11 cellular contexts compared by ENCODE assay signal in genomic region chr11:119322360-119322739, GRCh38. TPM values are rescaled to one million over a fixed set of nuclear protein-coding genes. Genes with fewer than 3 reads are reported as not detected.
DNase-seq lines count a peak whose midpoint lies in the region; ATAC-seq, FAIRE-seq and TF ChIP-seq lines count a peak whose summit lies in the region.
"Had no signal": no experiment of that assay in that cellular context is flagged by ENCODE, and none has a peak within 500 bp of the region (broad histone marks: within the 10 kb centered on the region; RNA-seq: fewer than 3 reads in every experiment).

No MANE protein-coding gene starts in this region.

- H3K9me3 Mint-ChIP-seq in IgD-negative memory B cell, result no peaks in the 10 kb centered on the region
- H3K9me3 Mint-ChIP-seq in naive thymus-derived CD4-positive, alpha-beta T cell, result no peaks in the 10 kb centered on the region

- no peak for FAIRE-seq in K562 (lab: Jason Lieb, UNC)

- no peak for TF ChIP-seq CTCF in K562 (IDR thresholded peaks at IDR 0.05 in 2 of 3, conservative IDR thresholded peaks at IDR 0.05 in 1 of 3; ENCODE audit: insufficient read depth in 2 of 3, low read depth in 1 of 3, low read length in 3 of 3)
- TF ChIP-seq CTCF in WERI-Rb-1 (IDR thresholded peaks at IDR 0.05; ENCODE audit: low read depth, low read length), result no peak

- H3K4me3 Mint-ChIP-seq in IgD-negative memory B cell, result peak overlapping the region; percentile 14 to 92 (median 72)
- peak overlapping the region in 8 of 10 donors; percentile 1 to 89 (median 14) for H3K4me3 Mint-ChIP-seq in naive thymus-derived CD4-positive, alpha-beta T cell

- CTCF ChIA-PET in K562 (lab: Yijun Ruan, JAX; ENCODE audit: low intra/inter-chr PET ratio), result interaction anchor here (0.5 to 0.7 kb wide), 2 partner anchors 221 to 660 kb away, joined by 3 to 5 read pairs; partner anchors contain the start of gene DPAGT1
- CTCF ChIA-PET in naive thymus-derived CD4-positive, alpha-beta T cell (lab: Charles Lee), result interaction anchor here (0.6 to 4.3 kb wide), 14 partner anchors 8 to 255 kb away, joined by 3 to 42 read pairs (median 7); partner anchors contain the start of genes CBL and VPS11

- H3K36me3 ChIP-seq in K562 (ENCODE audit: control insufficient read depth, insufficient read depth, low read length) (no peaks in the 10 kb centered on the region), WERI-Rb-1 (no peaks in the 10 kb centered on the region)
- H3K36me3 ChIP-seq in naive thymus-derived CD4-positive, alpha-beta T cell (ENCODE audit: control insufficient read depth in 2 of 3, insufficient read depth in 3 of 3, low read length in 3 of 3), result no peaks in the 10 kb centered on the region
- H3K36me3 ChIP-seq: right lobe of liver had no signal

- peak overlapping the region; percentile 87 for H3K4me2 ChIP-seq in K562 (ENCODE audit: insufficient read depth, low read length)

- no peaks in the 10 kb centered on the region for H4K20me1 ChIP-seq in K562 (replicated peaks; ENCODE audit: control insufficient read depth, insufficient read depth, low read length)

- in situ Hi-C loops in K562 (cut with MboI), result no loop called here

- 0 out of 4 replicates have a peak overlapping the region, but pooled peaks of 1 of the 2 experiments have one; percentile 10 for H3K9ac ChIP-seq in K562 (ENCODE audit: insufficient read depth in 1 of 2, low read depth in 2 of 2, low read length in 2 of 2)

- POLR2A ChIA-PET in K562 (lab: Yijun Ruan, JAX), result interaction anchor here (0.7 to 2.6 kb wide), 5 partner anchors 15 to 228 kb away, joined by 3 to 14 read pairs (median 4); partner anchors contain the start of gene MFRP
- POLR2A ChIA-PET in naive thymus-derived CD4-positive, alpha-beta T cell (lab: Charles Lee), result interaction anchor here (0.5 to 2.2 kb wide), 5 partner anchors 17 to 231 kb away, joined by 3 to 19 read pairs (median 4); no protein-coding TSS in a partner anchor

- no peaks in the 10 kb centered on the region for H3K36me3 Mint-ChIP-seq in IgD-negative memory B cell
- H3K36me3 Mint-ChIP-seq in naive thymus-derived CD4-positive, alpha-beta T cell, result no peaks in the 10 kb centered on the region

- no peak for ATAC-seq in K562
- ATAC-seq in naive thymus-derived CD4-positive, alpha-beta T cell, result no peak
- ATAC-seq in GM21381 (IDR thresholded peaks at IDR 0.05; ENCODE audit: unreplicated experiment), result no peak
- no peak for ATAC-seq in GM18873 (IDR thresholded peaks at IDR 0.05; ENCODE audit: low FRiP score, unreplicated experiment)

- H3K79me2 ChIP-seq in K562 (ENCODE audit: control insufficient read depth, insufficient read depth, low read length), result peaks cover 9% of the 10 kb centered on the region; the same call in 2 of the 3 replicates

- no TSS peak for BruUV-seq in K562 (replicated peaks; lab: Mats Ljungman, UMichigan)

- no peak for TF ChIP-seq RAD21 in K562 (CRISPR knock-in tag; conservative IDR thresholded peaks at IDR 0.05 in 1 of 2, IDR thresholded peaks at IDR 0.05 in 1 of 2)

- peak; percentile 51 for DNase-seq in COLO829 (ENCODE audit: low spot score)
- DNase-seq in K562 (ENCODE audit: extremely low read depth in 1 of 4, low spot score in 3 of 4), result peak in 1 of 4 experiments; percentile 29
- no peak for DNase-seq in naive thymus-derived CD4-positive, alpha-beta T cell
- no peak for DNase-seq in WERI-Rb-1
- no peak for DNase-seq in nucleus accumbens (lab: John Stamatoyannopoulos, UW)
- DNase-seq: central memory CD4-positive, alpha-beta T cell had no signal

- no peaks in the 10 kb centered on the region for H3K9me1 ChIP-seq in K562 (ENCODE audit: control insufficient read depth, insufficient read depth, low read length)

- H3K27me3 Mint-ChIP-seq in IgD-negative memory B cell, result peaks cover 7% of the 10 kb centered on the region
- H3K27me3 Mint-ChIP-seq in naive thymus-derived CD4-positive, alpha-beta T cell, result peaks cover 5 to 27% (median 12%) of the 10 kb centered on the region in 5 donors

- WGBS in K562 (ENCODE audit: insufficient coverage, low coverage, missing lambda C conversion rate), result 68% methylated on average over 6 of the region's 6 CpGs

- H3K9me3 ChIP-seq in K562 (replicated peaks; ENCODE audit: control insufficient read depth, insufficient read depth, low read depth, low read length) (no peaks in the 10 kb centered on the region), WERI-Rb-1 (ENCODE audit: severe bottlenecking) (no peaks in the 10 kb centered on the region)
- H3K9me3 ChIP-seq in naive thymus-derived CD4-positive, alpha-beta T cell (ENCODE audit: control insufficient read depth in 2 of 3, low read length in 3 of 3), result no peaks in the 10 kb centered on the region
- H3K9me3 ChIP-seq: right lobe of liver had no signal

- no peak for TF ChIP-seq POLR2A in K562 (conservative IDR thresholded peaks at IDR 0.05)

- H3K4me1 Mint-ChIP-seq in IgD-negative memory B cell, result peaks cover 11 to 20% (median 15%) of the 10 kb centered on the region in 3 donors
- H3K4me1 Mint-ChIP-seq in naive thymus-derived CD4-positive, alpha-beta T cell, result peaks cover 11 to 34% (median 26%) of the 10 kb centered on the region in 7 donors

- H3K4me3 ChIP-seq in K562 (no peak overlapping the region), WERI-Rb-1 (ENCODE audit: low read depth, low read length) (no peak overlapping the region)
- no peak overlapping the region for H3K4me3 ChIP-seq in naive thymus-derived CD4-positive, alpha-beta T cell (ENCODE audit: low read length)
- H3K4me3 ChIP-seq: right lobe of liver had no signal

- H2AFZ ChIP-seq in K562 (ENCODE audit: low read depth, low read length), result peak overlapping the region; percentile 63

- intact Hi-C loops in K562 (cut with micrococcal nuclease), result loop anchor here (2.0 to 5.0 kb wide), 3 partner anchors 52 to 395 kb away; partner anchors contain the start of gene BCL9L
- intact Hi-C loops in naive thymus-derived CD4-positive, alpha-beta T cell (cut with micrococcal nuclease), result loop anchor here in 1 of 2 donors (2.0 to 5.0 kb wide), 3 partner anchors 126 to 305 kb away; partner anchors contain the start of genes HYOU1, RPS25 and TRAPPC4

- H3K27ac Mint-ChIP-seq in IgD-negative memory B cell, result no peak overlapping the region
- H3K27ac Mint-ChIP-seq in naive thymus-derived CD4-positive, alpha-beta T cell, result peak overlapping the region in 1 of 9 donors; percentile 14

- peak overlapping the region; percentile 16 for H3K27ac ChIP-seq in K562 (ENCODE audit: extremely low read depth, low read depth, low read length)
- H3K27ac ChIP-seq in naive thymus-derived CD4-positive, alpha-beta T cell (ENCODE audit: low read depth, low read length), result no peak overlapping the region
- H3K27ac ChIP-seq in WERI-Rb-1, result no peak overlapping the region

- H3K27me3 ChIP-seq in K562 (ENCODE audit: control insufficient read depth in 2 of 2, insufficient read depth in 2 of 2, low read length in 2 of 2), result no peaks in the 10 kb centered on the region; a peak in 1 of 5 replicates
- H3K27me3 ChIP-seq in naive thymus-derived CD4-positive, alpha-beta T cell (ENCODE audit: control insufficient read depth in 2 of 2, insufficient read depth in 2 of 2, low read length in 2 of 2), result no peaks in the 10 kb centered on the region
- no peaks in the 10 kb centered on the region for H3K27me3 ChIP-seq in WERI-Rb-1 (ENCODE audit: insufficient read depth, low read depth, severe bottlenecking)
- H3K27me3 ChIP-seq: right lobe of liver had no signal

- H3K4me1 ChIP-seq in K562 (replicated peaks in 1 of 2; ENCODE audit: control insufficient read depth in 2 of 2, insufficient read depth in 2 of 2, low read length in 2 of 2), result peaks cover 39 to 52% of the 10 kb centered on the region in 2 experiments
- H3K4me1 ChIP-seq in naive thymus-derived CD4-positive, alpha-beta T cell (ENCODE audit: control insufficient read depth in 2 of 2, insufficient read depth in 2 of 2, low read length in 2 of 2), result no peaks in the 10 kb centered on the region

- no peak for TF ChIP-seq EP300 in K562 (IDR thresholded peaks at IDR 0.05; ENCODE audit: low read length)

RNA-seq across cellular contexts. Expression of gene MCAM, which starts 5.4 kb away (rescaled TPM):
- polyA plus RNA-seq in IgD-negative memory B cell, result 1.3 TPM
- 64.2 and 225 TPM in 2 replicates for total RNA-seq in K562 (2011; cell fraction: chromatin; rRNA removed; ENCODE audit: low replicate concordance)
- 163 and 199 TPM in 2 replicates for total RNA-seq in K562 (2011; cell fraction: nucleolus; rRNA removed)
- total RNA-seq in K562 (2011; cell fraction: nucleoplasm; rRNA removed), result 109 and 119 TPM in 2 replicates
- 79.0 and 79.5 TPM in 2 replicates for total RNA-seq in K562 (2014; rRNA removed)
- total RNA-seq in K562 (2014; rRNA removed; fragmentation: Illumina TruSeq; extraction: Trizol), result 33.1 and 35.6 TPM in 2 replicates
- total RNA-seq in K562 (2015; rRNA removed; fragmentation: Illumina TruSeq; extraction: Trizol), result 25.8 and 27.1 TPM in 2 replicates
- total RNA-seq in K562 (2021), result 69.1 and 87.0 TPM in 2 replicates
- 38.0 and 53.6 TPM in 2 replicates for polyA plus RNA-seq in K562 (2011; rRNA removed)
- 86.7 and 421 TPM in 2 replicates for polyA plus RNA-seq in K562 (2011; cell fraction: cytosol; rRNA removed)
- 37.8 and 96.0 TPM in 2 replicates for polyA plus RNA-seq in K562 (2011; cell fraction: nucleus; rRNA removed)
- polyA plus RNA-seq in K562 (2012), result 36.5 and 57.4 TPM in 2 replicates
- polyA plus RNA-seq in K562 (2014; fragmentation: Illumina TruSeq; extraction: Trizol), result 68.2 and 101 TPM in 2 replicates
- 10 to 100 TPM; 14.7 to 15.6 TPM for polyA plus RNA-seq in K562 (2014; fragmentation: Nextera tagmentation; extraction: Ambion mirVana)
- 57.5 and 118 TPM in 2 replicates for polyA plus RNA-seq in K562 (2014; rRNA removed)
- 17.7 and 42.5 TPM in 2 replicates for polyA minus RNA-seq in K562 (2011; rRNA and poly(A)+ RNA removed)
- polyA minus RNA-seq in K562 (2011; cell fraction: cytosol; rRNA and poly(A)+ RNA removed), result 43.6 and 63.5 TPM in 2 replicates
- 33.2 and 52.1 TPM in 2 replicates for polyA minus RNA-seq in K562 (2011; cell fraction: nucleus; rRNA and poly(A)+ RNA removed)
- 1 to 10 TPM in 2 of 5 experiments, under 1 TPM in 3; 0.08 to 5.1 (median 0.73) TPM for total RNA-seq in naive thymus-derived CD4-positive, alpha-beta T cell
- polyA plus RNA-seq in naive thymus-derived CD4-positive, alpha-beta T cell, result under 1 TPM in 1 of 2 donors, not detected in 1; 0.26 TPM

RNA-seq across cellular contexts. Expression of gene RNF26, which starts 12.0 kb away (rescaled TPM):
- 41.1 TPM for polyA plus RNA-seq in IgD-negative memory B cell
- 18.1 and 52.5 TPM in 2 replicates for total RNA-seq in K562 (2011; cell fraction: chromatin; rRNA removed; ENCODE audit: low replicate concordance)
- 71.2 and 72.0 TPM in 2 replicates for total RNA-seq in K562 (2011; cell fraction: nucleolus; rRNA removed)
- total RNA-seq in K562 (2011; cell fraction: nucleoplasm; rRNA removed), result 65.0 and 76.6 TPM in 2 replicates
- total RNA-seq in K562 (2014; rRNA removed), result 7.3 and 10.0 TPM in 2 replicates
- 8.7 and 9.3 TPM in 2 replicates for total RNA-seq in K562 (2014; rRNA removed; fragmentation: Illumina TruSeq; extraction: Trizol)
- 12.7 and 13.9 TPM in 2 replicates for total RNA-seq in K562 (2015; rRNA removed; fragmentation: Illumina TruSeq; extraction: Trizol)
- total RNA-seq in K562 (2021), result 50.0 and 53.6 TPM in 2 replicates
- 16.3 and 27.7 TPM in 2 replicates for polyA plus RNA-seq in K562 (2011; rRNA removed)
- polyA plus RNA-seq in K562 (2011; cell fraction: cytosol; rRNA removed), result 48.6 and 60.9 TPM in 2 replicates
- 20.0 and 26.8 TPM in 2 replicates for polyA plus RNA-seq in K562 (2011; cell fraction: nucleus; rRNA removed)
- polyA plus RNA-seq in K562 (2012), result 40.1 and 40.8 TPM in 2 replicates
- polyA plus RNA-seq in K562 (2014; fragmentation: Illumina TruSeq; extraction: Trizol), result 39.5 and 48.8 TPM in 2 replicates
- 1 to 10 TPM; 5.3 to 8.4 TPM for polyA plus RNA-seq in K562 (2014; fragmentation: Nextera tagmentation; extraction: Ambion mirVana)
- 25.9 and 26.7 TPM in 2 replicates for polyA plus RNA-seq in K562 (2014; rRNA removed)
- polyA minus RNA-seq in K562 (2011; rRNA and poly(A)+ RNA removed), result 24.3 and 29.3 TPM in 2 replicates
- polyA minus RNA-seq in K562 (2011; cell fraction: cytosol; rRNA and poly(A)+ RNA removed), result 44.8 and 51.4 TPM in 2 replicates
- 19.1 and 29.9 TPM in 2 replicates for polyA minus RNA-seq in K562 (2011; cell fraction: nucleus; rRNA and poly(A)+ RNA removed)
- 10 to 100 TPM; 16.9 to 28.3 (median 18.9) TPM for total RNA-seq in naive thymus-derived CD4-positive, alpha-beta T cell
- polyA plus RNA-seq in naive thymus-derived CD4-positive, alpha-beta T cell, result 10 to 100 TPM; 50.3 to 59.1 TPM

RNA-seq across cellular contexts. Expression of gene C1QTNF5, which starts 18.3 kb away (rescaled TPM):
- not detected for polyA plus RNA-seq in IgD-negative memory B cell
- 0.95 TPM in 1 of 2 replicates, not detected in the other for total RNA-seq in K562 (2011; cell fraction: chromatin; rRNA removed; ENCODE audit: low replicate concordance)
- 1.1 and 1.2 TPM in 2 replicates for total RNA-seq in K562 (2011; cell fraction: nucleolus; rRNA removed)
- total RNA-seq in K562 (2011; cell fraction: nucleoplasm; rRNA removed), result 0.88 TPM in 1 of 2 replicates, not detected in the other
- 0.18 and 0.82 TPM in 2 replicates for total RNA-seq in K562 (2014; rRNA removed)
- total RNA-seq in K562 (2014; rRNA removed; fragmentation: Illumina TruSeq; extraction: Trizol), result 0.13 and 0.18 TPM in 2 replicates
- 0.22 TPM in 1 of 2 replicates, not detected in the other for total RNA-seq in K562 (2015; rRNA removed; fragmentation: Illumina TruSeq; extraction: Trizol)
- 0.47 and 0.65 TPM in 2 replicates for total RNA-seq in K562 (2021)
- 0.35 and 0.41 TPM in 2 replicates for polyA plus RNA-seq in K562 (2011; rRNA removed)
- 0.46 and 1.2 TPM in 2 replicates for polyA plus RNA-seq in K562 (2011; cell fraction: cytosol; rRNA removed)
- 1.4 and 1.5 TPM in 2 replicates for polyA plus RNA-seq in K562 (2011; cell fraction: nucleus; rRNA removed)
- polyA plus RNA-seq in K562 (2012), result 0.35 and 0.79 TPM in 2 replicates
- polyA plus RNA-seq in K562 (2014; fragmentation: Illumina TruSeq; extraction: Trizol), result 0.19 and 0.25 TPM in 2 replicates
- polyA plus RNA-seq in K562 (2014; fragmentation: Nextera tagmentation; extraction: Ambion mirVana), result under 1 TPM in 1 of 2 experiments, not detected in 1; 0.07 TPM
- polyA plus RNA-seq in K562 (2014; rRNA removed), result 0.45 and 0.76 TPM in 2 replicates
- polyA minus RNA-seq in K562 (2011; rRNA and poly(A)+ RNA removed), result 0.12 TPM in 1 of 2 replicates, not detected in the other
- not detected in 2 replicates for polyA minus RNA-seq in K562 (2011; cell fraction: cytosol; rRNA and poly(A)+ RNA removed)
- polyA minus RNA-seq in K562 (2011; cell fraction: nucleus; rRNA and poly(A)+ RNA removed), result 0.44 and 0.54 TPM in 2 replicates
- total RNA-seq in naive thymus-derived CD4-positive, alpha-beta T cell, result not detected
- polyA plus RNA-seq in naive thymus-derived CD4-positive, alpha-beta T cell, result not detected
- total RNA-seq: MCF 10A had no signal

RNA-seq across cellular contexts. Expression of gene MFRP, which starts 24.2 kb away (rescaled TPM):
- not detected for polyA plus RNA-seq in IgD-negative memory B cell
- not detected in 2 replicates for total RNA-seq in K562 (2011; cell fraction: chromatin; rRNA removed; ENCODE audit: low replicate concordance)
- not detected in 2 replicates for total RNA-seq in K562 (2011; cell fraction: nucleolus; rRNA removed)
- not detected in 2 replicates for total RNA-seq in K562 (2011; cell fraction: nucleoplasm; rRNA removed)
- not detected in 2 replicates for total RNA-seq in K562 (2014; rRNA removed)
- not detected in 2 replicates for total RNA-seq in K562 (2014; rRNA removed; fragmentation: Illumina TruSeq; extraction: Trizol)
- not detected in 2 replicates for total RNA-seq in K562 (2015; rRNA removed; fragmentation: Illumina TruSeq; extraction: Trizol)
- total RNA-seq in K562 (2021), result not detected in 2 replicates
- polyA plus RNA-seq in K562 (2011; rRNA removed), result not detected in 2 replicates
- not detected in 2 replicates for polyA plus RNA-seq in K562 (2011; cell fraction: cytosol; rRNA removed)
- polyA plus RNA-seq in K562 (2011; cell fraction: nucleus; rRNA removed), result not detected in 2 replicates
- polyA plus RNA-seq in K562 (2012), result not detected in 2 replicates
- not detected in 2 replicates for polyA plus RNA-seq in K562 (2014; fragmentation: Illumina TruSeq; extraction: Trizol)
- not detected for polyA plus RNA-seq in K562 (2014; fragmentation: Nextera tagmentation; extraction: Ambion mirVana)
- not detected in 2 replicates for polyA plus RNA-seq in K562 (2014; rRNA removed)
- not detected in 2 replicates for polyA minus RNA-seq in K562 (2011; rRNA and poly(A)+ RNA removed)
- polyA minus RNA-seq in K562 (2011; cell fraction: cytosol; rRNA and poly(A)+ RNA removed), result not detected in 2 replicates
- not detected in 2 replicates for polyA minus RNA-seq in K562 (2011; cell fraction: nucleus; rRNA and poly(A)+ RNA removed)
- not detected for total RNA-seq in naive thymus-derived CD4-positive, alpha-beta T cell
- polyA plus RNA-seq in naive thymus-derived CD4-positive, alpha-beta T cell, result not detected
- total RNA-seq: MCF 10A, right lobe of liver had no signal

RNA-seq across cellular contexts. Expression of gene USP2, which starts 59.1 kb away (rescaled TPM):
- not detected for polyA plus RNA-seq in IgD-negative memory B cell
- 6.9 and 13.7 TPM in 2 replicates for total RNA-seq in K562 (2011; cell fraction: chromatin; rRNA removed; ENCODE audit: low replicate concordance)
- 8.2 and 9.0 TPM in 2 replicates for total RNA-seq in K562 (2011; cell fraction: nucleolus; rRNA removed)
- total RNA-seq in K562 (2011; cell fraction: nucleoplasm; rRNA removed), result 6.3 and 7.4 TPM in 2 replicates
- 3.9 and 5.8 TPM in 2 replicates for total RNA-seq in K562 (2014; rRNA removed)
- 3.6 TPM in 2 replicates for total RNA-seq in K562 (2014; rRNA removed; fragmentation: Illumina TruSeq; extraction: Trizol)
- total RNA-seq in K562 (2015; rRNA removed; fragmentation: Illumina TruSeq; extraction: Trizol), result 2.8 and 3.6 TPM in 2 replicates
- 16.9 TPM in 2 replicates for total RNA-seq in K562 (2021)
- polyA plus RNA-seq in K562 (2011; rRNA removed), result 3.6 and 5.0 TPM in 2 replicates
- polyA plus RNA-seq in K562 (2011; cell fraction: cytosol; rRNA removed), result 4.5 and 4.7 TPM in 2 replicates
- 4.6 and 6.3 TPM in 2 replicates for polyA plus RNA-seq in K562 (2011; cell fraction: nucleus; rRNA removed)
- 6.9 and 8.6 TPM in 2 replicates for polyA plus RNA-seq in K562 (2012)
- polyA plus RNA-seq in K562 (2014; fragmentation: Illumina TruSeq; extraction: Trizol), result 12.8 and 13.9 TPM in 2 replicates
- polyA plus RNA-seq in K562 (2014; fragmentation: Nextera tagmentation; extraction: Ambion mirVana), result 1 to 10 TPM; 3.4 to 5.8 TPM
- 4.0 and 9.5 TPM in 2 replicates for polyA plus RNA-seq in K562 (2014; rRNA removed)
- polyA minus RNA-seq in K562 (2011; rRNA and poly(A)+ RNA removed), result 4.0 and 6.0 TPM in 2 replicates
- polyA minus RNA-seq in K562 (2011; cell fraction: cytosol; rRNA and poly(A)+ RNA removed), result 7.5 and 9.8 TPM in 2 replicates
- polyA minus RNA-seq in K562 (2011; cell fraction: nucleus; rRNA and poly(A)+ RNA removed), result 4.6 and 4.7 TPM in 2 replicates
- 1 to 10 TPM in 1 of 5 experiments, under 1 TPM in 4; 0.07 to 1.1 (median 0.43) TPM for total RNA-seq in naive thymus-derived CD4-positive, alpha-beta T cell
- polyA plus RNA-seq in naive thymus-derived CD4-positive, alpha-beta T cell, result under 1 TPM; 0.26 to 0.50 TPM
